In the genomic region with DNA sequence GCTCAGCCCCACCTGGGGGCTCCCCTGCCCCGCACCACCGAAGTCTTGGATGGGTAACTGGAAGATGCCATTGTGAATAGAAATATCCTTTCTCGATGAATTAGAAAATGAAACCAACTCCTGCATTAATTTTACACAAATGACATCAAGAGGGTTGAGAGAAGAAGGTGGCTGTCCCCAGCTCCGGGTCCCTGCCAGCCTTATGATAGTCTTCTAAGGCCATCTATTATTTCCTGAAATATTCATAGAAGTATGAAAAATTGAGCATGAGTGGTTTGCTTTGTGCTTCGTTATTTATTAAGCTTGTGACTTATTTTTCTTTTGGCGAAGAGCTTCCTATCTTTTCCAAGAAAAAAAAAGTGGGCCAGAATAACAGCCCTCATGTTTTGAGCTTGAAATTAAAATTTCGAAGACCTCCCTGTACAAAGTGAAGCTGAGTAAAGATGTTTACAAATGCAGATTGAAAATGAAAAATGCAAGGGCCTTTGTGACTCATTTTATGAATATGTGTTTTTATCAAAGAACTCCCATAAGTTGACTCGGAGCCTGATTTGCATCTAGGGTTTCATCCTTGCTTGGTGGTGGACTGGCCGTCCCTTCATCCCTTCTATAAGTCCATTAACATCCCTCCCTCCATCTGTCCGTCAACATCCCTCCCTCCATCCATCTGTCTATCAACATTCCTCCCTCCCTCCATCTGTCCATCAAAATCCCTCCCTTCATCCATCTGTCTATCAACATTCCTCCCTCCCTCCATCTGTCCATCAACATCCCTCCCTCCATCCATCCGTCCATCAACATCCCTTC, we compare ENCODE assay signal across 8 cellular contexts. TPM values are rescaled to one million over a fixed set of nuclear protein-coding genes. Genes with fewer than 3 reads are reported as not detected.
DNase-seq lines count a peak whose midpoint lies in the region; ATAC-seq and TF ChIP-seq lines count a peak whose summit lies in the region.

No MANE protein-coding gene starts in this region.

- BruUV-seq in IMR-90 (replicated peaks; lab: Mats Ljungman, UMichigan) = no TSS peak

- H2BK120ac ChIP-seq in IMR-90 (ENCODE audit: low read depth, low read length) = no peak overlapping the region

- H4K5ac ChIP-seq in IMR-90 (ENCODE audit: low read depth, low read length) = no peak overlapping the region

- no peak overlapping the region for H3K27ac ChIP-seq in 22Rv1
- no peak overlapping the region for H3K27ac ChIP-seq in IMR-90 (ENCODE audit: insufficient read depth, low read length)
- no peak overlapping the region for H3K27ac ChIP-seq in endodermal cell (ENCODE audit: low read depth, low read length)
- no peak overlapping the region for H3K27ac ChIP-seq in osteoblast (ENCODE audit: low read depth, low read length)

- no peak overlapping the region for H2BK5ac ChIP-seq in IMR-90 (ENCODE audit: low read depth, low read length, poor library complexity, severe bottlenecking)

- H3K4me2 ChIP-seq in IMR-90 (ENCODE audit: low read depth, low read length) (peak overlapping the region; percentile 87), osteoblast (ENCODE audit: insufficient read depth, low read length) (peak overlapping the region; percentile 95)

- H4K8ac ChIP-seq in IMR-90 (ENCODE audit: low read depth in 2 of 2, low read length in 2 of 2) = no peak overlapping the region

- peaks cover 1% of the 10 kb centered on the region; the same call in 1 of the 2 replicates for H3K9me3 ChIP-seq in IMR-90 (ENCODE audit: control insufficient read depth, insufficient read depth, low read length)
- no peaks in the 10 kb centered on the region for H3K9me3 ChIP-seq in endodermal cell (ENCODE audit: control insufficient read depth, low read length)
- no peaks in the 10 kb centered on the region for H3K9me3 ChIP-seq in osteoblast (ENCODE audit: low read depth, low read length)

- H3K9me1 ChIP-seq in IMR-90 (ENCODE audit: insufficient read depth, low read length) = no peaks in the 10 kb centered on the region; the same call in 1 of the 2 replicates

- H3K4me3 Mint-ChIP-seq in endodermal cell = peak overlapping the region; percentile 50

- peaks cover 9% of the 10 kb centered on the region for H3K27me3 Mint-ChIP-seq in endodermal cell (ENCODE audit: insufficient read depth)

- H2BK20ac ChIP-seq in IMR-90 (ENCODE audit: low read depth, low read length) = no peak overlapping the region

- POLR2A ChIA-PET in IMR-90 (lab: Charles Lee; ENCODE audit: unreplicated experiment) = no interaction called here

- CTCF ChIA-PET in IMR-90 (lab: Yijun Ruan, JAX) = interaction anchor here (1.1 kb wide), 1 partner anchor 16 kb away, joined by 3 read pairs; no protein-coding TSS in a partner anchor

- no peak for TF ChIP-seq RAD21 in IMR-90 (IDR thresholded peaks at IDR 0.05; ENCODE audit: low read length)

- H2AK5ac ChIP-seq in IMR-90 (ENCODE audit: low read depth, low read length) = no peak overlapping the region

- H3K9ac ChIP-seq in IMR-90 (ENCODE audit: low read depth, low read length) (no peak overlapping the region; the same call in none of the 2 replicates), endodermal cell (ENCODE audit: extremely low read depth, low read length, poor library complexity, severe bottlenecking) (no peak overlapping the region)

- peak; percentile 41 for ATAC-seq in GM19372 (IDR thresholded peaks at IDR 0.05; ENCODE audit: low read depth, unreplicated experiment)
- ATAC-seq in IMR-90 (ENCODE audit: low read depth) = peak; percentile 34

- H3K4me1 Mint-ChIP-seq in endodermal cell = no peaks in the 10 kb centered on the region

- in situ Hi-C loops in IMR-90 (cut with MboI; ENCODE audit: low sequenced_read_pairs) = no loop called here

- no peak overlapping the region for H3K14ac ChIP-seq in IMR-90 (replicated peaks; ENCODE audit: low read depth, low read length)

- DNase-seq in IMR-90 (peak; percentile 51), endodermal cell (no peak), osteoblast (ENCODE audit: insufficient read length, low spot score, missing footprints) (peak; percentile 90), nucleus accumbens (lab: John Stamatoyannopoulos, UW) (no peak), putamen (ENCODE audit: low spot score) (no peak), ureter (ENCODE audit: low spot score) (no peak)

- no peak overlapping the region for H2BK15ac ChIP-seq in IMR-90 (ENCODE audit: low read depth, low read length)

- no peaks in the 10 kb centered on the region for H3K79me1 ChIP-seq in IMR-90 (ENCODE audit: low read depth in 1 of 2, low read length in 2 of 2)

- H2AFZ ChIP-seq in IMR-90 (replicated peaks; ENCODE audit: low read length, poor library complexity) (peak overlapping the region; percentile 92), osteoblast (ENCODE audit: low read length) (peak overlapping the region; percentile 96)

- H3K27me3 ChIP-seq in IMR-90 (ENCODE audit: control insufficient read depth, insufficient read depth, low read length) (peaks cover 34% of the 10 kb centered on the region), endodermal cell (ENCODE audit: control insufficient read depth, insufficient read depth, low read length, poor library complexity, severe bottlenecking) (no peaks in the 10 kb centered on the region), osteoblast (ENCODE audit: insufficient read depth, low read length) (peaks cover 18% of the 10 kb centered on the region)

- H3K4me3 ChIP-seq in IMR-90 (ENCODE audit: insufficient read depth, low read depth, low read length) (peak overlapping the region; percentile 71), endodermal cell (ENCODE audit: low read length) (peak overlapping the region; percentile 57), osteoblast (ENCODE audit: insufficient read depth, low read length) (peak overlapping the region; percentile 90)

- H4K91ac ChIP-seq in IMR-90 (ENCODE audit: insufficient read depth, low read depth, low read length) = no peak overlapping the region

- H3K4me1 ChIP-seq in IMR-90 (ENCODE audit: control insufficient read depth, insufficient read depth, low read length) (peaks cover 1% of the 10 kb centered on the region; the same call in 1 of the 2 replicates), endodermal cell (ENCODE audit: control insufficient read depth, insufficient read depth, low read length) (no peaks in the 10 kb centered on the region), osteoblast (ENCODE audit: insufficient read depth, low read length) (peaks cover 6% of the 10 kb centered on the region)

- H3K9me3 Mint-ChIP-seq in endodermal cell = peaks cover 1% of the 10 kb centered on the region

- H3K4ac ChIP-seq in IMR-90 (ENCODE audit: low read depth, low read length) = no peak overlapping the region

- TF ChIP-seq POLR2A in IMR-90 (IDR thresholded peaks at IDR 0.05; ENCODE audit: low read depth, low read length) = no peak

- H3K56ac ChIP-seq in IMR-90 (ENCODE audit: extremely low read depth, insufficient read depth, low read length) = no peak overlapping the region

- no peaks in the 10 kb centered on the region for H4K20me1 ChIP-seq in IMR-90 (ENCODE audit: insufficient read depth, low read length)
- H4K20me1 ChIP-seq in osteoblast (ENCODE audit: insufficient read depth, low read length) = no peaks in the 10 kb centered on the region

- TF ChIP-seq CTCF in 22Rv1 (IDR thresholded peaks at IDR 0.05) = 0 out of 2 replicates have a peak, but pooled peaks have one; percentile 1
- no peak for TF ChIP-seq CTCF in IMR-90 (conservative IDR thresholded peaks at IDR 0.05; ENCODE audit: low read depth, low read length)
- no peak for TF ChIP-seq CTCF in endodermal cell (conservative IDR thresholded peaks at IDR 0.05)
- TF ChIP-seq CTCF in osteoblast (IDR thresholded peaks at IDR 0.05; ENCODE audit: extremely low read depth, low read depth, low read length) = no peak

- no peak overlapping the region for H2AK9ac ChIP-seq in IMR-90 (replicated peaks; ENCODE audit: low read depth, low read length, poor library complexity)

- dilution Hi-C loops in IMR-90 (cut with HindIII; ENCODE audit: low sequenced_read_pairs, unreplicated experiment) = no loop called here

- WGBS in IMR-90 (ENCODE audit: extremely low coverage in 2 of 2, insufficient read length in 1 of 2), 2 experiments = 58 to 100% methylated on average over 1 to 3 of the region's 11 CpGs
- 81 to 94% methylated on average over 9 to 11 of the region's 11 CpGs for WGBS in endodermal cell (ENCODE audit: insufficient coverage in 1 of 2, insufficient read length in 1 of 2), 2 experiments

- no peaks in the 10 kb centered on the region for H3K36me3 Mint-ChIP-seq in endodermal cell (ENCODE audit: low read depth)

- H3K27ac Mint-ChIP-seq in endodermal cell = no peak overlapping the region

- H3K36me3 ChIP-seq in IMR-90 (ENCODE audit: control insufficient read depth, insufficient read depth, low read length) (no peaks in the 10 kb centered on the region), endodermal cell (ENCODE audit: control insufficient read depth, insufficient read depth, low read length) (no peaks in the 10 kb centered on the region), osteoblast (ENCODE audit: insufficient read depth, low read length) (no peaks in the 10 kb centered on the region)

- H3K79me2 ChIP-seq in osteoblast (ENCODE audit: insufficient read depth, low read length) = no peaks in the 10 kb centered on the region

- intact Hi-C loops in IMR-90 (cut with micrococcal nuclease) = no loop called here

- H3K23ac ChIP-seq in IMR-90 (ENCODE audit: low read depth, low read length) = no peak overlapping the region

- H3K18ac ChIP-seq in IMR-90 (ENCODE audit: low read depth, low read length) = no peak overlapping the region

TF ChIP-seq in IMR-90, 13 proteins besides CTCF, POLR2A, EP300 and RAD21:
- TF ChIP-seq FOS (IDR thresholded peaks at IDR 0.05; ENCODE audit: low read depth, low read length) = peak; percentile 22; the same call in 1 of the 2 replicates
- no peak for TF ChIP-seq RFX5 (IDR thresholded peaks at IDR 0.05; ENCODE audit: low read depth, low read length)

RNA-seq across cellular contexts. Expression of a gene that starts 20.5 kb away (rescaled TPM):
- total RNA-seq in IMR-90 (2012; rRNA removed) (1.3 and 1.7 TPM in 2 replicates), endodermal cell (10 to 100 TPM in 1 of 2 donors, 1 to 10 TPM in 1; 9.9 to 10.5 TPM), osteoblast (under 0.01 and 0.29 TPM in 2 replicates), ureter (1.7 TPM)
- polyA plus RNA-seq in IMR-90 (2012; rRNA removed) = 1.6 and 1.8 TPM in 2 replicates
- polyA plus RNA-seq in IMR-90 (2012; cell fraction: cytosol; rRNA removed) = 1.0 and 1.3 TPM in 2 replicates
- 1.0 and 1.8 TPM in 2 replicates for polyA plus RNA-seq in IMR-90 (2012; cell fraction: nucleus; rRNA removed; ENCODE audit: low replicate concordance)
- polyA plus RNA-seq in endodermal cell (2013, experiment 1 of 2) = 4.3 TPM
- polyA plus RNA-seq in endodermal cell (2013, experiment 2 of 2) = 2.9 TPM

Comparison
In these comparisons a context has a peak if more than half of its experiments do, and no peak if none do; other contexts are left out.
1. DNase-seq: peak in IMR-90 (single experiment) and osteoblast (single experiment); none in endodermal cell (single experiment), nucleus accumbens (0 of 56), putamen (single experiment) and ureter (single experiment).
2. Peak in every context shown above with its lines, with median percentiles within 50 percentile points of each other: H3K4me3 ChIP-seq.